ENCODE assay signal across 8 cellular contexts in the genomic region with DNA sequence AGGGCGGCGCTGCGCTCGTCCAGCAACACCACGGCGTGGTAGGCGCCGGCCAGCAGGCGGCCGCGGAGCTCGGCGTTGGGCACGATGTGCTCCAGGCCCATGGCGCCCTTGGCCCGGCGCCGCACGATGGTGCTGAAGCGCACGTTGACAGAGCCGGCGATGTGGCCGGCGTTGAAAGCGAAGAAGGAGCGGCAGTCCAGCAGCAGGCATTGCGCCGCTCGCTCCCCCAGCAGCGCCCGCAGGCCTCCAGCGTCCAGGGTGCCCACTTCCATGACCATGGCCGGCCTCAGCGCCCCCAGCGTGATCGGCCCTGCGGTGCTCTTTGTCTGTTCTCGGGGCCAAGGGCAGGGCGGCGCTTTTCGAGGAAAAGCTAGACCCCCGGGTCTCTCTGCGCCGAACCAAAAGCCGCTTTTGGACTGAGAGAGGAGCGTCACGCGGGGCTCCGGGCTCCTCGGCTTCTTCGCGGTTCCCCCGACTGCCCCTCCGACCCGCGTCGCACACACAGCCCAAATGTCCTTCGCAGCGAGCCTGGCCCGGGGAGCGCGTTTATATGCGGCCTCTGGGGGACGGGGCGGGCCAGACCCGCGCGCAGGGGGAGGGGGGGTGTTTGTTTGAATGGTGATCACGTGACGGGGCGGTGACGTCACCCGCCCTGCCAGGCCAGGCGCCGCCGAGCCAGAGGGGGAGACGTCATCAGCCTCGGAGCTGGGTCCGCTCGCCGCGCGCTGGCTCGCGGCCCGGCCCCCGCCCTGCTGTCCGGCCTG. TPM values are rescaled to one million over a fixed set of nuclear protein-coding genes. Genes with fewer than 3 reads are reported as not detected.
DNase-seq lines count a peak whose midpoint lies in the region; ATAC-seq and TF ChIP-seq lines count a peak whose summit lies in the region.

A gene with protein sequence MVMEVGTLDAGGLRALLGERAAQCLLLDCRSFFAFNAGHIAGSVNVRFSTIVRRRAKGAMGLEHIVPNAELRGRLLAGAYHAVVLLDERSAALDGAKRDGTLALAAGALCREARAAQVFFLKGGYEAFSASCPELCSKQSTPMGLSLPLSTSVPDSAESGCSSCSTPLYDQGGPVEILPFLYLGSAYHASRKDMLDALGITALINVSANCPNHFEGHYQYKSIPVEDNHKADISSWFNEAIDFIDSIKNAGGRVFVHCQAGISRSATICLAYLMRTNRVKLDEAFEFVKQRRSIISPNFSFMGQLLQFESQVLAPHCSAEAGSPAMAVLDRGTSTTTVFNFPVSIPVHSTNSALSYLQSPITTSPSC (minus strand): TSS at position 521 of the 764 bp plus-strand sequence. CDS start 243 bp downstream, at position 278.

- H3K4me3 Mint-ChIP-seq in activated CD4-positive, alpha-beta memory T cell treated with anti-CD3 and anti-CD28 coated beads for 36 hours, result peak within 1 kb of the TSS; percentile 89

- peak; percentile 99 for DNase-seq in CD1c-positive myeloid dendritic cell (ENCODE audit: extremely low spot score)
- peak; percentile 96 for DNase-seq in NCI-H748 (lab: John Stamatoyannopoulos, UW; ENCODE audit: unreplicated experiment)
- peak; percentile 97 for DNase-seq in activated CD4-positive, alpha-beta memory T cell treated with anti-CD3 and anti-CD28 coated beads for 36 hours
- DNase-seq in dermis microvascular lymphatic vessel endothelial cell (ENCODE audit: low read depth in 2 of 2), result peak; percentile 96 to 99
- peak; percentile 99 to 100 (median 100) for DNase-seq in right lobe of liver
- peak; percentile 96 for DNase-seq in stimulated activated CD4-positive, alpha-beta T cell treated with anti-CD3 and anti-CD28 coated beads, Interleukin-4, amount 100 ng/mL, for 24 hours

- H3K4me1 Mint-ChIP-seq in activated CD4-positive, alpha-beta memory T cell treated with anti-CD3 and anti-CD28 coated beads for 36 hours (ENCODE audit: low read depth), result peaks cover 65% of the 10 kb centered on the region

- no peaks in the 10 kb centered on the region for H3K9me3 ChIP-seq in right lobe of liver

- H3K27ac Mint-ChIP-seq in activated CD4-positive, alpha-beta memory T cell treated with anti-CD3 and anti-CD28 coated beads for 36 hours, result peak within 1 kb of the TSS; percentile 92

- peaks cover 10% of the 10 kb centered on the region for H3K36me3 Mint-ChIP-seq in activated CD4-positive, alpha-beta memory T cell treated with anti-CD3 and anti-CD28 coated beads for 36 hours

- WGBS in right lobe of liver (ENCODE audit: insufficient coverage, low coverage, low lambda C conversion rate, missing lambda C conversion rate), result no CpG with 5 or more reads among the region's 89 CpGs

- H3K27ac ChIP-seq in right lobe of liver, result peak within 1 kb of the TSS; percentile 99 to 100 (median 99)

- no peaks in the 10 kb centered on the region for H3K27me3 Mint-ChIP-seq in activated CD4-positive, alpha-beta memory T cell treated with anti-CD3 and anti-CD28 coated beads for 36 hours

- CTCF ChIA-PET in activated CD4-positive, alpha-beta memory T cell treated with anti-CD3 and anti-CD28 coated beads for 36 hours (lab: Charles Lee), result interaction anchor here (0.6 to 5.0 kb wide), 13 partner anchors 11 to 846 kb away, joined by 3 to 47 read pairs (median 4); a partner anchor contains a TSS

- peak; percentile 100 for TF ChIP-seq POLR2A in right lobe of liver (IDR thresholded peaks at IDR 0.05)

- POLR2A ChIA-PET in activated CD4-positive, alpha-beta memory T cell treated with anti-CD3 and anti-CD28 coated beads for 36 hours (lab: Charles Lee), result interaction anchor here (0.6 to 2.4 kb wide), 17 partner anchors 10 to 597 kb away, joined by 3 to 14 read pairs (median 3); a partner anchor contains a TSS

- TF ChIP-seq CTCF in right lobe of liver (IDR thresholded peaks at IDR 0.05), result peak; percentile 15 to 49 (median 25)

- H3K36me3 ChIP-seq in right lobe of liver, result peaks cover 9 to 34% (median 25%) of the 10 kb centered on the region in 4 donors

- H3K4me1 ChIP-seq in right lobe of liver, result peaks cover 0 to 69% (median 21%) of the 10 kb centered on the region in 4 donors

- peak; percentile 50 for ATAC-seq in GM19372 (IDR thresholded peaks at IDR 0.05; ENCODE audit: low read depth, unreplicated experiment)
- peak; percentile 61 for ATAC-seq in HG03521 (IDR thresholded peaks at IDR 0.05; ENCODE audit: unreplicated experiment)
- ATAC-seq in right lobe of liver, result peak; percentile 39 to 62 (median 54)

- H3K9me3 Mint-ChIP-seq in activated CD4-positive, alpha-beta memory T cell treated with anti-CD3 and anti-CD28 coated beads for 36 hours, result no peaks in the 10 kb centered on the region

- no peaks in the 10 kb centered on the region for H3K27me3 ChIP-seq in right lobe of liver

- H3K4me3 ChIP-seq in right lobe of liver, result peak within 1 kb of the TSS; percentile 76 to 94 (median 87)

- intact Hi-C loops in activated CD4-positive, alpha-beta memory T cell treated with anti-CD3 and anti-CD28 coated beads for 36 hours (cut with micrococcal nuclease), result loop anchor here (1.0 to 10.0 kb wide), 8 partner anchors 64 to 1384 kb away; a partner anchor contains a TSS
- intact Hi-C loops in right lobe of liver (cut with DNase I), result no loop called here

RNA-seq across cellular contexts. Expression of the gene that starts here (rescaled TPM):
- 10 to 100 TPM; 10.6 to 10.7 TPM for total RNA-seq in activated CD4-positive, alpha-beta memory T cell treated with anti-CD3 and anti-CD28 coated beads for 36 hours
- 84.5 and 139 TPM in 2 replicates for total RNA-seq in dermis microvascular lymphatic vessel endothelial cell
- total RNA-seq in right lobe of liver, result 100 to 1,000 TPM; 106 to 407 (median 232) TPM

Comparison
In these comparisons a context has a peak if more than half of its experiments do, and no peak if none do; other contexts are left out.
1. Peak in every context shown above with its lines: DNase-seq, ATAC-seq, H3K4me3 ChIP-seq and H3K27ac ChIP-seq.